ENCODE assay signal across 25 cellular contexts in the genomic region with DNA sequence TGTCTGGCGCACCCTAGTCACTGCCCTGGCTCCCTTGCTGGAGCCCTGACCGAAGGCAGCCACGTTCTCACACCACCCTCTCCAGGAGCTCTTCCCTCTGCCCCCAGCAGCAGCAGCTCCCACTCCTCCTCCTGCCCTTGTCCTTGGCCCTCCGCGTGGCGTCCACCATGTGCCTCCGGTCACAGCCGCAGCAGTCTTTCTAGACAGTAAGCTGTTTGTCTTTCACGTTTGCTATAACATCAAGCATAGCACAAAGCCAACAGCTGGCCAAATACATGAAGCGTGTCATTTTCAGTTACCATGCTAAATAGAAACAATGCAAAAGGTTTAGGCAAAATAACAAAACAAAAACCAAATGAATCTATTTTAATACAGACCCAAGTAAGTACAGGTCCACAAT. TPM values are rescaled to one million over a fixed set of nuclear protein-coding genes. Genes with fewer than 3 reads are reported as not detected.
DNase-seq lines count a peak whose midpoint lies in the region; ATAC-seq, FAIRE-seq and TF ChIP-seq lines count a peak whose summit lies in the region.
"Had no signal": no experiment of that assay in that cellular context is flagged by ENCODE, and none has a peak within 500 bp of the region (broad histone marks: within the 10 kb centered on the region; RNA-seq: fewer than 3 reads in every experiment).

No MANE protein-coding gene starts in this region.

- no peak overlapping the region for H2AFZ ChIP-seq in HepG2 (ENCODE audit: low read length)

- CTCF ChIA-PET in HepG2 (lab: Yijun Ruan, JAX; ENCODE audit: low intra/inter-chr PET ratio, low total read pairs), result no interaction called here
- CTCF ChIA-PET in WTC11 (lab: Charles Lee), result no interaction called here

- H3K36me3 Mint-ChIP-seq in WTC11, result peaks cover 28% of the 10 kb centered on the region

- H3K4me3 Mint-ChIP-seq in WTC11, result no peak overlapping the region
- H3K4me3 Mint-ChIP-seq: activated CD4-positive, alpha-beta T cell treated with anti-CD3 and anti-CD28 coated beads for 36 hours; activated naive CD8-positive, alpha-beta T cell treated with anti-CD3 and anti-CD28 coated beads for 36 hours; mesothelial cell of epicardium; stimulated activated naive CD8-positive, alpha-beta T cell treated with anti-CD3 and anti-CD28 coated beads, Interleukin-15, amount 100 ng/mL, for 72 hours; T-helper 1 cell treated with Interleukin-12 subunit alpha and Interleukin-12 subunit beta and Interleukin-4 antibody, amounts not matched to agents 30 μg/mL and 1 μg/mL, for 36 hours had no signal

- no peaks in the 10 kb centered on the region for H3K27me3 Mint-ChIP-seq in WTC11 (ENCODE audit: low read depth)
- H3K27me3 Mint-ChIP-seq: activated CD4-positive, alpha-beta T cell treated with anti-CD3 and anti-CD28 coated beads for 36 hours; activated naive CD8-positive, alpha-beta T cell treated with anti-CD3 and anti-CD28 coated beads for 36 hours; stimulated activated naive CD8-positive, alpha-beta T cell treated with anti-CD3 and anti-CD28 coated beads, Interleukin-15, amount 100 ng/mL, for 72 hours had no signal

- FAIRE-seq in HepG2 (lab: Jason Lieb, UNC), result no peak
- FAIRE-seq: RCC 7860 had no signal

- H3K9me3 ChIP-seq in HepG2 (ENCODE audit: low read length), result no peaks in the 10 kb centered on the region
- no peaks in the 10 kb centered on the region for H3K9me3 ChIP-seq in right lobe of liver
- no peaks in the 10 kb centered on the region for H3K9me3 ChIP-seq in testis
- H3K9me3 ChIP-seq: left ventricle myocardium inferior, sigmoid colon, SJSA1 had no signal

- TF ChIP-seq CTCF in HepG2 (CRISPR knock-in tag; IDR thresholded peaks at IDR 0.05), result no peak
- no peak for TF ChIP-seq CTCF in right lobe of liver (IDR thresholded peaks at IDR 0.05)
- no peak for TF ChIP-seq CTCF in WTC11 (IDR thresholded peaks at IDR 0.05)
- no peak for TF ChIP-seq CTCF in testis (IDR thresholded peaks at IDR 0.05)

- H3K27me3 ChIP-seq in HepG2 (ENCODE audit: control insufficient read depth in 1 of 2, insufficient read depth in 2 of 2, low read length in 2 of 2) (no peaks in the 10 kb centered on the region; a peak in 1 of 5 replicates), right lobe of liver (no peaks in the 10 kb centered on the region), layer of hippocampus (ENCODE audit: control insufficient read depth, insufficient read depth, low read length) (no peaks in the 10 kb centered on the region), testis (no peaks in the 10 kb centered on the region)
- H3K27me3 ChIP-seq: sigmoid colon, SJSA1 had no signal

- POLR2A ChIA-PET in HepG2 (lab: Yijun Ruan, JAX) (no interaction called here), WTC11 (lab: Charles Lee) (no interaction called here)

- H3K79me2 ChIP-seq in HepG2 (ENCODE audit: insufficient read depth, low read length), result no peaks in the 10 kb centered on the region

- in situ Hi-C loops in HepG2 (cut with HindIII; ENCODE audit: extremely low pct_ligation_motif_present, low pct_unique_long_range_greater_than_20kb), result no loop called here

- no peak overlapping the region for H3K4me3 ChIP-seq in HepG2 (replicated peaks in 1 of 3; ENCODE audit: insufficient read depth in 1 of 3, low read depth in 2 of 3, low read length in 3 of 3)
- H3K4me3 ChIP-seq in right lobe of liver, result no peak overlapping the region
- no peak overlapping the region for H3K4me3 ChIP-seq in testis
- H3K4me3 ChIP-seq: left ventricle myocardium inferior, sigmoid colon, SJSA1 had no signal

- ATAC-seq in HepG2, result no peak
- no peak for ATAC-seq in right lobe of liver
- ATAC-seq in WTC11, result no peak
- ATAC-seq: activated CD4-positive, alpha-beta T cell treated with anti-CD3 and anti-CD28 coated beads for 36 hours; stimulated activated naive CD8-positive, alpha-beta T cell treated with anti-CD3 and anti-CD28 coated beads, Interleukin-15, amount 100 ng/mL, for 72 hours had no signal

- BruUV-seq in HepG2 (replicated peaks; lab: Mats Ljungman, UMichigan), result no TSS peak

- H3K36me3 ChIP-seq in HepG2 (replicated peaks in 1 of 2; ENCODE audit: control insufficient read depth in 1 of 2, insufficient read depth in 2 of 2, low read length in 2 of 2) (peaks cover 10 to 38% of the 10 kb centered on the region in 2 experiments), right lobe of liver (peaks cover 5 to 46% (median 10%) of the 10 kb centered on the region in 4 donors), testis (ENCODE audit: low read depth, missing control alignments) (no peaks in the 10 kb centered on the region)

- H3K4me1 ChIP-seq in HepG2 (ENCODE audit: insufficient read depth, low read length), result peaks cover 17% of the 10 kb centered on the region
- peaks cover 0 to 7% (median 3%) of the 10 kb centered on the region in 4 donors for H3K4me1 ChIP-seq in right lobe of liver
- H3K4me1 ChIP-seq in testis, result peaks cover 22% of the 10 kb centered on the region

- TF ChIP-seq POLR2A in HepG2 (IDR thresholded peaks at IDR 0.05; ENCODE audit: insufficient read depth in 1 of 2, low read depth in 2 of 2, low read length in 2 of 2) (no peak), right lobe of liver (IDR thresholded peaks at IDR 0.05) (no peak), testis (IDR thresholded peaks at IDR 0.05) (no peak)

- H3K27ac ChIP-seq in HepG2 (ENCODE audit: extremely low read length, insufficient read depth, low read length) (no peak overlapping the region), right lobe of liver (no peak overlapping the region), layer of hippocampus (ENCODE audit: low read depth, low read length) (peak overlapping the region; percentile 53), testis (no peak overlapping the region)
- H3K27ac ChIP-seq: left ventricle myocardium inferior, sigmoid colon, SJSA1 had no signal

- intact Hi-C loops in HepG2 (cut with micrococcal nuclease; ENCODE audit: unreplicated experiment) (no loop called here), right lobe of liver (cut with DNase I) (no loop called here), testis (cut with DNase I; ENCODE audit: low total_unique reads) (no loop called here)

- H3K27ac Mint-ChIP-seq in WTC11, result peak overlapping the region; percentile 63; the same call in 1 of the 2 replicates
- H3K27ac Mint-ChIP-seq: activated CD4-positive, alpha-beta T cell treated with anti-CD3 and anti-CD28 coated beads for 36 hours; activated naive CD8-positive, alpha-beta T cell treated with anti-CD3 and anti-CD28 coated beads for 36 hours; mesothelial cell of epicardium; T-helper 1 cell treated with Interleukin-12 subunit alpha and Interleukin-12 subunit beta and Interleukin-4 antibody, amounts not matched to agents 30 μg/mL and 1 μg/mL, for 36 hours had no signal

- no peaks in the 10 kb centered on the region for H4K20me1 ChIP-seq in HepG2 (ENCODE audit: insufficient read depth, low read length)

- WGBS in HepG2 (ENCODE audit: low lambda C conversion rate), result 94% methylated on average over 10 of the region's 10 CpGs
- WGBS in right lobe of liver (ENCODE audit: insufficient coverage, low coverage, low lambda C conversion rate, missing lambda C conversion rate), result 94% methylated on average over 10 of the region's 10 CpGs
- WGBS in testis, 2 donors, result 68 to 73% methylated on average over 10 of the region's 10 CpGs

- H3K9me3 Mint-ChIP-seq in WTC11, result no peaks in the 10 kb centered on the region
- H3K9me3 Mint-ChIP-seq: activated naive CD8-positive, alpha-beta T cell treated with anti-CD3 and anti-CD28 coated beads for 36 hours; CD4-positive, CD25-positive, alpha-beta regulatory T cell; mesothelial cell of epicardium; stimulated activated naive CD8-positive, alpha-beta T cell treated with anti-CD3 and anti-CD28 coated beads, Interleukin-15, amount 100 ng/mL, for 72 hours; T-helper 1 cell treated with Interleukin-12 subunit alpha and Interleukin-12 subunit beta and Interleukin-4 antibody, amounts not matched to agents 30 μg/mL and 1 μg/mL, for 36 hours had no signal

- H3K9ac ChIP-seq in HepG2 (ENCODE audit: insufficient read depth, low read depth, low read length), result no peak overlapping the region

- TF ChIP-seq RAD21 in HepG2 (CRISPR knock-in tag; IDR thresholded peaks at IDR 0.05), result no peak

- DNase-seq in HepG2 (ENCODE audit: low spot score) (no peak), right lobe of liver (no peak), WTC11 (ENCODE audit: low spot score) (no peak), testis (peak; percentile 70), D341Med (ENCODE audit: low spot score) (no peak), NCI-H146 treated with DMSO at 0.1 percent for 48 hours (lab: John Stamatoyannopoulos, UW; ENCODE audit: unreplicated experiment) (no peak)
- DNase-seq: activated naive CD8-positive, alpha-beta T cell treated with anti-CD3 and anti-CD28 coated beads for 36 hours; CD4-positive, CD25-positive, alpha-beta regulatory T cell; DMS 273 treated with DMSO at 0.1 percent for 48 hours; effector CD4-positive, alpha-beta T cell; foreskin fibroblast; IMR-90; left ventricle myocardium inferior; NCI-H1092 treated with DMSO at 0.1 percent for 48 hours; NCI-H2029 treated with DMSO at 0.1 percent for 48 hours; NCI-H446 treated with DMSO at 0.1 percent for 48 hours; sigmoid colon; stimulated activated naive CD8-positive, alpha-beta T cell treated with anti-CD3 and anti-CD28 coated beads, Interleukin-15, amount 100 ng/mL, for 72 hours; trophoblast cell had no signal

- peaks cover 14% of the 10 kb centered on the region for H3K4me1 Mint-ChIP-seq in WTC11

- TF ChIP-seq EP300 in HepG2 (IDR thresholded peaks at IDR 0.05; ENCODE audit: low read depth in 2 of 2, low read length in 2 of 2) (no peak), HepG2 (CRISPR knock-in tag; IDR thresholded peaks at IDR 0.05; ENCODE audit: borderline replicate concordance) (no peak)

- no peak overlapping the region for H3K4me2 ChIP-seq in HepG2 (ENCODE audit: low read depth, low read length)

RNA-seq across cellular contexts. Expression of gene PITRM1, which starts 3.3 kb away (rescaled TPM):
- total RNA-seq in HepG2 (2016; rRNA removed; fragmentation: Illumina TruSeq; extraction: Trizol) (29.0 and 32.7 TPM in 2 replicates), right lobe of liver (10 to 100 TPM; 40.7 to 59.5 (median 49.7) TPM), WTC11 (2021) (37.2 to 40.7 TPM (median 37.5 TPM) in 3 replicates), testis (100 to 1,000 TPM; 125 to 162 TPM)
- total RNA-seq in HepG2 (2016; cell fraction: cytosol; rRNA removed; fragmentation: Illumina TruSeq; extraction: Trizol; ENCODE audit: low read depth), result 8.3 and 8.8 TPM in 2 replicates
- 29.0 and 33.1 TPM in 2 replicates for total RNA-seq in HepG2 (2016; cell fraction: insoluble cytoplasmic fraction; rRNA removed; fragmentation: Illumina TruSeq; extraction: Trizol)
- 11.5 and 11.9 TPM in 2 replicates for total RNA-seq in HepG2 (2016; cell fraction: membrane; rRNA removed; fragmentation: Illumina TruSeq; extraction: Trizol)
- 28.7 and 29.3 TPM in 2 replicates for total RNA-seq in HepG2 (2016; cell fraction: nucleus; rRNA removed; fragmentation: Illumina TruSeq; extraction: Trizol)
- polyA plus RNA-seq in HepG2 (2011; rRNA removed) (16.4 and 19.1 TPM in 2 replicates), testis (ENCODE audit: insufficient read depth, low read depth, low replicate concordance) (109 TPM)
- 12.9 and 13.0 TPM in 2 replicates for polyA plus RNA-seq in HepG2 (2011; cell fraction: cytosol; rRNA removed)
- polyA plus RNA-seq in HepG2 (2011; cell fraction: nucleus; rRNA removed), result 84.4 and 95.5 TPM in 2 replicates
- polyA plus RNA-seq in HepG2 (2012), result 19.8 and 21.0 TPM in 2 replicates
- 2.3 and 3.0 TPM in 2 replicates for polyA plus RNA-seq in HepG2 (2016; cell fraction: cytosol; fragmentation: Illumina TruSeq; extraction: Trizol; ENCODE audit: low read depth)
- 31.6 and 32.4 TPM in 2 replicates for polyA plus RNA-seq in HepG2 (2016; cell fraction: insoluble cytoplasmic fraction; fragmentation: Illumina TruSeq; extraction: Trizol; ENCODE audit: low read depth)
- 8.1 and 8.6 TPM in 2 replicates for polyA plus RNA-seq in HepG2 (2016; cell fraction: membrane; fragmentation: Illumina TruSeq; extraction: Trizol; ENCODE audit: low read depth)
- 39.5 and 48.0 TPM in 2 replicates for polyA plus RNA-seq in HepG2 (2016; cell fraction: nucleus; fragmentation: Illumina TruSeq; extraction: Trizol; ENCODE audit: insufficient read depth, low read depth)
- polyA minus RNA-seq in HepG2 (2011; rRNA and poly(A)+ RNA removed; ENCODE audit: low replicate concordance), result 24.6 and 24.7 TPM in 2 replicates
- 12.9 and 13.6 TPM in 2 replicates for polyA minus RNA-seq in HepG2 (2011; cell fraction: cytosol; rRNA and poly(A)+ RNA removed)
- polyA minus RNA-seq in HepG2 (2011; cell fraction: nucleus; rRNA and poly(A)+ RNA removed), result 40.6 and 44.6 TPM in 2 replicates
